8 cellular contexts compared by ENCODE assay signal in genomic region chr3:41200669-41201021, GRCh38. TPM values are rescaled to one million over a fixed set of nuclear protein-coding genes. Genes with fewer than 3 reads are reported as not detected.
DNase-seq lines count a peak whose midpoint lies in the region; ATAC-seq, FAIRE-seq and TF ChIP-seq lines count a peak whose summit lies in the region.

No MANE protein-coding gene starts in this region.

- peak overlapping the region; percentile 97 for H3K9ac ChIP-seq in astrocyte (ENCODE audit: low read length)

- peak overlapping the region; percentile 53 for H3K27ac ChIP-seq in astrocyte (ENCODE audit: low read depth, low read length)

- H3K79me2 ChIP-seq in astrocyte (ENCODE audit: insufficient read depth, low read length): peaks cover 62% of the 10 kb centered on the region

- H3K4me1 ChIP-seq in astrocyte (ENCODE audit: insufficient read depth, low read length): peaks cover 10% of the 10 kb centered on the region

- no peak for DNase-seq in activated T-cell treated with anti-CD3 and anti-CD28 coated beads, Interleukin-2, amount 50 U/mL, for 24 hours
- DNase-seq in activated T-cell treated with anti-CD3 and anti-CD28 coated beads for 4 hours: no peak
- peak; percentile 65 for DNase-seq in NOMO-1 treated with DMSO at 0.1 percent for 48 hours (lab: John Stamatoyannopoulos, UW; ENCODE audit: unreplicated experiment)
- DNase-seq in astrocyte (ENCODE audit: low read depth): peak; percentile 70
- peak; percentile 80 for DNase-seq in iris pigment epithelial cell (ENCODE audit: low read depth)
- peak; percentile 33 for DNase-seq in stimulated activated CD8-positive, alpha-beta memory T cell treated with anti-CD3 and anti-CD28 coated beads, Interleukin-4, amount 100 ng/mL, for 48 hours

- H2AFZ ChIP-seq in astrocyte (ENCODE audit: low read depth, low read length): no peak overlapping the region

- peak; percentile 68 for FAIRE-seq in astrocyte (lab: Jason Lieb, UNC)

- H3K27me3 ChIP-seq in astrocyte (ENCODE audit: insufficient read depth, low read length): no peaks in the 10 kb centered on the region

- peaks cover 45% of the 10 kb centered on the region for H3K36me3 Mint-ChIP-seq in activated T-cell treated with anti-CD3 and anti-CD28 coated beads, Interleukin-2, amount 50 U/mL, for 24 hours (ENCODE audit: low read depth)
- peaks cover 3% of the 10 kb centered on the region for H3K36me3 Mint-ChIP-seq in astrocyte (ENCODE audit: low read depth, unreplicated experiment)

- H3K36me3 ChIP-seq in astrocyte (ENCODE audit: insufficient read depth, low read length): no peaks in the 10 kb centered on the region

- peaks cover 57% of the 10 kb centered on the region for H4K20me1 ChIP-seq in astrocyte (ENCODE audit: insufficient read depth, low read length)

- H3K9me3 ChIP-seq in astrocyte (ENCODE audit: insufficient read depth, low read depth, low read length): no peaks in the 10 kb centered on the region

- H3K4me1 Mint-ChIP-seq in activated T-cell treated with anti-CD3 and anti-CD28 coated beads, Interleukin-2, amount 50 U/mL, for 24 hours (ENCODE audit: low read depth): peaks cover 52% of the 10 kb centered on the region
- peaks cover 17% of the 10 kb centered on the region for H3K4me1 Mint-ChIP-seq in astrocyte (ENCODE audit: low read depth, unreplicated experiment)

- peak overlapping the region; percentile 92 for H3K27ac Mint-ChIP-seq in activated T-cell treated with anti-CD3 and anti-CD28 coated beads, Interleukin-2, amount 50 U/mL, for 24 hours
- peak overlapping the region; percentile 97 for H3K27ac Mint-ChIP-seq in astrocyte (ENCODE audit: unreplicated experiment)

- H3K27me3 Mint-ChIP-seq in activated T-cell treated with anti-CD3 and anti-CD28 coated beads, Interleukin-2, amount 50 U/mL, for 24 hours: peaks cover 17% of the 10 kb centered on the region
- no peaks in the 10 kb centered on the region for H3K27me3 Mint-ChIP-seq in astrocyte (ENCODE audit: low read depth, unreplicated experiment)

- H3K4me2 ChIP-seq in astrocyte (ENCODE audit: low read length): peak overlapping the region; percentile 93

- peak overlapping the region; percentile 87 for H3K4me3 ChIP-seq in astrocyte (ENCODE audit: insufficient read depth, low read depth, low read length)

- ATAC-seq in GM21381 (IDR thresholded peaks at IDR 0.05; ENCODE audit: unreplicated experiment): no peak
- ATAC-seq in activated CD4-positive, CD25-positive, alpha-beta regulatory T cell treated with anti-CD3 and anti-CD28 coated beads, Interleukin-2, amount 50 U/mL, for 24 hours: no peak

- H3K4me3 Mint-ChIP-seq in activated T-cell treated with anti-CD3 and anti-CD28 coated beads, Interleukin-2, amount 50 U/mL, for 24 hours: peak overlapping the region; percentile 86
- peak overlapping the region; percentile 100 for H3K4me3 Mint-ChIP-seq in astrocyte (ENCODE audit: unreplicated experiment)

- TF ChIP-seq CTCF in astrocyte (IDR thresholded peaks at IDR 0.05; ENCODE audit: insufficient read depth, low read depth, low read length): no peak

- H3K9me3 Mint-ChIP-seq in activated T-cell treated with anti-CD3 and anti-CD28 coated beads, Interleukin-2, amount 50 U/mL, for 24 hours: no peaks in the 10 kb centered on the region
- H3K9me3 Mint-ChIP-seq in astrocyte (ENCODE audit: unreplicated experiment): no peaks in the 10 kb centered on the region

RNA-seq across cellular contexts. Expression of gene CTNNB1, which starts 1.3 kb away (rescaled TPM):
- 656 and 710 TPM in 2 replicates for total RNA-seq in astrocyte

Comparison
In these comparisons a context has a peak if more than half of its experiments do, and no peak if none do; other contexts are left out.
1. DNase-seq: peak in NOMO-1 treated with DMSO at 0.1 percent for 48 hours (single experiment), astrocyte (single experiment), iris pigment epithelial cell (single experiment) and stimulated activated CD8-positive, alpha-beta memory T cell treated with anti-CD3 and anti-CD28 coated beads, Interleukin-4, amount 100 ng/mL, for 48 hours (single experiment); none in activated T-cell treated with anti-CD3 and anti-CD28 coated beads, Interleukin-2, amount 50 U/mL, for 24 hours (single experiment) and activated T-cell treated with anti-CD3 and anti-CD28 coated beads for 4 hours (single experiment).